Comparison of ENCODE assay signal across 29 cellular contexts in genomic region chr5:58286741-58287140, GRCh38.
"Had no signal": no experiment of that assay in that cellular context is flagged by ENCODE, and none has a peak within 500 bp of the region (broad histone marks: within the 10 kb centered on the region; RNA-seq: fewer than 3 reads in every experiment).

No MANE protein-coding gene starts in this region.

- FAIRE-seq: bronchial epithelial cell, K562 had no signal

- H3K4me3 ChIP-seq: ascending aorta, body of pancreas, K562 had no signal

- ATAC-seq: activated CD8-positive, alpha-beta memory T cell treated with anti-CD3 and anti-CD28 coated beads, Interleukin-2, amount 10 ng/mL, durations not matched to agents 7 days and 5 days; body of pancreas; K562; PC-3; T-cell; WTC11 had no signal

- H3K36me3 ChIP-seq: ascending aorta had no signal

- H3K4me3 Mint-ChIP-seq: activated CD4-positive, alpha-beta T cell treated with anti-CD3 and anti-CD28 coated beads, Interleukin-2, amount 10 ng/mL, durations not matched to agents 24 days and 14 days; activated CD8-positive, alpha-beta memory T cell treated with anti-CD3 and anti-CD28 coated beads, Interleukin-2, amount 10 ng/mL, durations not matched to agents 7 days and 5 days; activated naive CD4-positive, alpha-beta T cell treated with anti-CD3 and anti-CD28 coated beads, Interleukin-2, amount 50 U/mL, for 24 hours; activated T-cell treated with anti-CD3 and anti-CD28 coated beads, Interleukin-2, amount 50 U/mL, for 24 hours; activated T-helper 1 cell treated with anti-CD3 and anti-CD28 coated beads, Interleukin-12 subunit alpha, Interleukin-12 subunit beta, Interleukin-2, Interleukin-4 antibody, amounts not matched to agents 30 ng/mL and 10 ng/mL and 1 ng/mL, durations not matched to agents 14 hours and 24 hours and 36 hours; T-cell; WTC11 had no signal

- H3K27me3 ChIP-seq: ascending aorta, body of pancreas had no signal

- DNase-seq: activated CD4-positive, alpha-beta T cell treated with anti-CD3 and anti-CD28 coated beads for 1 hour; activated CD4-positive, alpha-beta T cell treated with anti-CD3 and anti-CD28 coated beads, Interleukin-2, amount 10 ng/mL, durations not matched to agents 24 days and 14 days; activated CD4-positive, alpha-beta T cell treated with anti-CD3 and anti-CD28 coated beads, Interleukin-2, amount 50 U/mL, for 48 hours; activated CD8-positive, alpha-beta memory T cell treated with anti-CD3 and anti-CD28 coated beads, Interleukin-2, amount 10 ng/mL, durations not matched to agents 7 days and 5 days; activated effector memory CD4-positive, alpha-beta T cell treated with Interleukin-2 at 50 U/mL for 16 hours; activated naive CD4-positive, alpha-beta T cell; activated T-cell treated with anti-CD3 and anti-CD28 coated beads, Interleukin-2, amount 50 U/mL, for 24 hours; amniotic stem cell; body of pancreas; central memory CD4-positive, alpha-beta T cell; Karpas-422; MM.1S; NCI-H1105; NCI-H1436; NCI-H187; NCI-H2081; NCI-H510A; NCI-H69; PC-3; SIG-M5; T-cell; T-helper 2 cell; T1000 had no signal

- H3K9me3 ChIP-seq: ascending aorta, body of pancreas had no signal

- H3K27me3 Mint-ChIP-seq: activated CD4-positive, alpha-beta T cell treated with anti-CD3 and anti-CD28 coated beads, Interleukin-2, amount 10 ng/mL, durations not matched to agents 24 days and 14 days; activated CD8-positive, alpha-beta memory T cell treated with anti-CD3 and anti-CD28 coated beads, Interleukin-2, amount 10 ng/mL, durations not matched to agents 7 days and 5 days; activated naive CD4-positive, alpha-beta T cell treated with anti-CD3 and anti-CD28 coated beads, Interleukin-2, amount 50 U/mL, for 24 hours; T-cell had no signal

- H3K27ac Mint-ChIP-seq: activated CD4-positive, alpha-beta T cell treated with anti-CD3 and anti-CD28 coated beads, Interleukin-2, amount 10 ng/mL, durations not matched to agents 24 days and 14 days; activated CD8-positive, alpha-beta memory T cell treated with anti-CD3 and anti-CD28 coated beads, Interleukin-2, amount 10 ng/mL, durations not matched to agents 7 days and 5 days; activated naive CD4-positive, alpha-beta T cell treated with anti-CD3 and anti-CD28 coated beads, Interleukin-2, amount 50 U/mL, for 24 hours; activated T-cell treated with anti-CD3 and anti-CD28 coated beads, Interleukin-2, amount 50 U/mL, for 24 hours; activated T-helper 1 cell treated with anti-CD3 and anti-CD28 coated beads, Interleukin-12 subunit alpha, Interleukin-12 subunit beta, Interleukin-2, Interleukin-4 antibody, amounts not matched to agents 30 ng/mL and 10 ng/mL and 1 ng/mL, durations not matched to agents 14 hours and 24 hours and 36 hours; T-cell; WTC11 had no signal

- H3K4me1 ChIP-seq: ascending aorta, body of pancreas had no signal

- H3K36me3 Mint-ChIP-seq: activated CD8-positive, alpha-beta memory T cell treated with anti-CD3 and anti-CD28 coated beads, Interleukin-2, amount 10 ng/mL, durations not matched to agents 7 days and 5 days; activated naive CD4-positive, alpha-beta T cell treated with anti-CD3 and anti-CD28 coated beads, Interleukin-2, amount 50 U/mL, for 24 hours; T-cell had no signal

- H3K27ac ChIP-seq: ascending aorta, body of pancreas had no signal

- H3K4me1 Mint-ChIP-seq: activated CD4-positive, alpha-beta T cell treated with anti-CD3 and anti-CD28 coated beads, Interleukin-2, amount 10 ng/mL, durations not matched to agents 24 days and 14 days; activated CD8-positive, alpha-beta memory T cell treated with anti-CD3 and anti-CD28 coated beads, Interleukin-2, amount 10 ng/mL, durations not matched to agents 7 days and 5 days; activated naive CD4-positive, alpha-beta T cell treated with anti-CD3 and anti-CD28 coated beads, Interleukin-2, amount 50 U/mL, for 24 hours; T-cell had no signal

- H3K9me3 Mint-ChIP-seq: activated CD4-positive, alpha-beta T cell treated with anti-CD3 and anti-CD28 coated beads, Interleukin-2, amount 10 ng/mL, durations not matched to agents 24 days and 14 days; activated naive CD4-positive, alpha-beta T cell treated with anti-CD3 and anti-CD28 coated beads, Interleukin-2, amount 50 U/mL, for 24 hours; activated T-cell treated with anti-CD3 and anti-CD28 coated beads, Interleukin-2, amount 50 U/mL, for 24 hours; activated T-helper 1 cell treated with anti-CD3 and anti-CD28 coated beads, Interleukin-12 subunit alpha, Interleukin-12 subunit beta, Interleukin-2, Interleukin-4 antibody, amounts not matched to agents 30 ng/mL and 10 ng/mL and 1 ng/mL, durations not matched to agents 14 hours and 24 hours and 36 hours had no signal
